ENCODE assay signal across 22 cellular contexts in the genomic region with DNA sequence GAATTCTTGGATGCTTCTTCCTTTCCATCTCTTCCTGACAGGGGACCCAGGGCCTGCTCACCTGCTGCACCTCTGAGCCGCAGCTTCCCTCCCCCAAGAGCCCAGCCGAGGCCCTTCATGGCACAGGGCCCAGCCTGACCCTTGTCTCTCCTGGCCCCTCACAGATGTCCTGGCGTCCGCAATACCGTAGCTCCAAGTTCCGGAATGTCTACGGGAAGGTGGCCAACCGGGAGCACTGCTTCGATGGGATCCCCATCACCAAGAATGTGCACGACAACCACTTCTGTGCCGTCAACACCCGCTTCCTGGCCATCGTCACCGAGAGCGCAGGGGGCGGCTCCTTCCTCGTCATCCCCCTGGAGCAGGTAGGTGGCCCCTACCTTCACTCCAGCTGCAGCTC.
DNase-seq lines count a peak whose midpoint lies in the region; ATAC-seq and TF ChIP-seq lines count a peak whose summit lies in the region.
"Had no signal": no experiment of that assay in that cellular context is flagged by ENCODE, and none has a peak within 500 bp of the region (broad histone marks: within the 10 kb centered on the region; RNA-seq: fewer than 3 reads in every experiment).

No MANE protein-coding gene starts in this region.

- intact Hi-C loops in cardiac septum (cut with DNase I) (no loop called here), heart left ventricle (cut with DNase I) (loop anchor here in 1 of 10 donors (5.0 kb wide), 2 partner anchors 48 to 78 kb away; no protein-coding TSS in a partner anchor), sciatic nerve (cut with DNase I) (no loop called here), left colon (cut with DNase I, micrococcal nuclease) (no loop called here), transverse colon (cut with DNase I; ENCODE audit: low total_unique reads) (no loop called here)

- WGBS in heart left ventricle, 4 donors: 66 to 89% (median 82%) methylated on average over 17 of the region's 17 CpGs
- 92% methylated on average over 17 of the region's 17 CpGs; no CpG with 5 or more reads in 1 of the 2 donors for WGBS in transverse colon (ENCODE audit: low coverage in 1 of 2), 2 donors

- H3K4me3 ChIP-seq in heart left ventricle (no peak overlapping the region), transverse colon (no peak overlapping the region)
- H3K4me3 ChIP-seq: MG63 had no signal

- in situ Hi-C loops in transverse colon (cut with MboI; ENCODE audit: low pct_ligation_motif_present in 1 of 4, low pct_unique_long_range_greater_than_20kb in 1 of 4, low sequenced_read_pairs in 3 of 4): no loop called here

- no peak for TF ChIP-seq EP300 in transverse colon (IDR thresholded peaks at IDR 0.05; ENCODE audit: low read depth)

- TF ChIP-seq POLR2A in heart left ventricle (IDR thresholded peaks at IDR 0.05) (no peak), transverse colon (IDR thresholded peaks at IDR 0.05) (no peak)

- no peak for TF ChIP-seq CTCF in heart left ventricle (IDR thresholded peaks at IDR 0.05)
- TF ChIP-seq CTCF in transverse colon (IDR thresholded peaks at IDR 0.05): no peak

- H3K9me3 ChIP-seq in heart left ventricle: no peaks in the 10 kb centered on the region
- H3K9me3 ChIP-seq in transverse colon: no peaks in the 10 kb centered on the region
- H3K9me3 ChIP-seq: BE2C, MG63 had no signal

- H3K27ac ChIP-seq in heart left ventricle: no peak overlapping the region
- no peak overlapping the region for H3K27ac ChIP-seq in transverse colon
- H3K27ac ChIP-seq: RWPE1 had no signal

- H3K36me3 ChIP-seq in heart left ventricle (peaks cover 0 to 18% (median 0%) of the 10 kb centered on the region in 9 donors), transverse colon (no peaks in the 10 kb centered on the region)
- H3K36me3 ChIP-seq: BE2C had no signal

- H3K4me1 ChIP-seq in heart left ventricle: peaks cover 0 to 18% (median 12%) of the 10 kb centered on the region in 12 donors
- H3K4me1 ChIP-seq in transverse colon: no peaks in the 10 kb centered on the region

- H3K27me3 ChIP-seq in heart left ventricle (no peaks in the 10 kb centered on the region), transverse colon (no peaks in the 10 kb centered on the region)
- H3K27me3 ChIP-seq: BE2C, MG63 had no signal

- DNase-seq in cardiac septum (ENCODE audit: low spot score) (peak; percentile 43), heart left ventricle (no peak), islet precursor cell (peak; percentile 49), sciatic nerve (ENCODE audit: low spot score) (peak; percentile 58), left colon (no peak), MV-4-11 (lab: John Stamatoyannopoulos, UW) (no peak), transverse colon (no peak)
- DNase-seq: BE2C; CD4-positive, alpha-beta memory T cell; DMS153; GDM1; H9; Kasumi-1; MG63; NCI-H1092; NCI-H1436 treated with DMSO at 0.1 percent for 48 hours; NCI-H2029; NCI-H345; NCI-H524 treated with DMSO at 0.1 percent for 48 hours; PC-3 had no signal

- ATAC-seq in heart left ventricle (no peak), sciatic nerve (no peak), HG02938 (IDR thresholded peaks at IDR 0.05; ENCODE audit: unreplicated experiment) (no peak), left colon (no peak)
- ATAC-seq: PC-3 had no signal

Comparison
In these comparisons a context has a peak if more than half of its experiments do, and no peak if none do; other contexts are left out.
1. DNase-seq: peak in cardiac septum (single experiment), islet precursor cell (single experiment) and sciatic nerve (single experiment); none in heart left ventricle (0 of 5), left colon (0 of 2), MV-4-11 (single experiment) and transverse colon (single experiment).